2 cellular contexts compared by ENCODE assay signal in the genomic region with DNA sequence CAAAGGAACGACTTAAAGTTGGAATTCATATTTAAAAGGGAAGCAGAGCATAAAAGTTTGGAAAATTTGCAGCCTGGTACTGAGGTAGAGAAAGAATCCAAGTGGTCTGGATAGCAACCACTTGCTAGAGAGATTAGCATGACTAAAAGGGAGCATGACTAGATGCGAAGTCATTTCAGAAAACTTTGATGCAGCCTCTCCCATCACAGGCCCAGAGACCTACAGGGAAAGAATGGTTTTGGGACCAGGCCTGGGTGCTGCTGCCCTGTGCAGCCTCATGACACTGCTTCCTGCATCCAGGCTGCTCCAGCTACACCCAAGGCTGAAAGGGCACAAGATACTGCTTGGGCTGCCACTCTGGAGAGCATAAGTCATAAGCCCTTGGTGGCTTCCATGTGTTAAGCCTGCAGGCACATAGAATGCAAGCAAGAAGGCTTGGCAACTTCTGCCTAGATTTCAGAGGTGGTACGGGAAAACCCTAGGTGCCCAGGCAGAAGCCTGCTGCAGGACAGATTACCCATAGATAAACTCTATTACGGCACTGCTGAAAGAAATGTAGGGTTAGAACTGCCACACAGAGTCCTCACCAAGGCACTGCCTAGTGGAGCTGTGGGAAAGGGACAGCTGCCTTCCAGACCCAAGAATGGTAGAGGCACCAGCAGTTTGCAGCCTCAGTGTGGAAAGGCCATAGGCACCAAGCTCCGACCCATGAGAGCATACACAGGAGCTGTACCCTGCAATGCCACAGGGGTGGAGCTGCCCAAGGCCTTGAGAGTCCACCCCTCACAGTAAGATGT.
TF ChIP-seq lines count a peak whose summit lies in the region.

No MANE protein-coding gene starts in this region.

TF ChIP-seq in HepG2, 621 proteins besides CTCF, POLR2A, EP300 and RAD21:
- no peak for TF ChIP-seq RARA (CRISPR knock-in tag; IDR thresholded peaks at IDR 0.05)
- no peak for TF ChIP-seq ZNF431 (CRISPR knock-in tag; IDR thresholded peaks at IDR 0.05; ENCODE audit: borderline replicate concordance, low read depth)
- TF ChIP-seq, protein P1, sequence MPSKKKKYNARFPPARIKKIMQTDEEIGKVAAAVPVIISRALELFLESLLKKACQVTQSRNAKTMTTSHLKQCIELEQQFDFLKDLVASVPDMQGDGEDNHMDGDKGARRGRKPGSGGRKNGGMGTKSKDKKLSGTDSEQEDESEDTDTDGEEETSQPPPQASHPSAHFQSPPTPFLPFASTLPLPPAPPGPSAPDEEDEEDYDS (CRISPR knock-in tag; IDR thresholded peaks at IDR 0.05): no peak
- TF ChIP-seq GPN1 (CRISPR knock-in tag; IDR thresholded peaks at IDR 0.05; ENCODE audit: borderline replicate concordance): no peak
- TF ChIP-seq ZSCAN9 (CRISPR knock-in tag; IDR thresholded peaks at IDR 0.05; ENCODE audit: borderline replicate concordance): no peak
- TF ChIP-seq SOX6 (IDR thresholded peaks at IDR 0.05): no peak
- TF ChIP-seq SOX6 (CRISPR knock-in tag; IDR thresholded peaks at IDR 0.05): no peak
- no peak for TF ChIP-seq ZNF768 (CRISPR knock-in tag; IDR thresholded peaks at IDR 0.05)
- TF ChIP-seq SRF (IDR thresholded peaks at IDR 0.05; ENCODE audit: low read depth, low read length): no peak
- no peak for TF ChIP-seq ZNF557 (CRISPR knock-in tag; IDR thresholded peaks at IDR 0.05)
- TF ChIP-seq ZNF207 (IDR thresholded peaks at IDR 0.05; ENCODE audit: borderline replicate concordance): no peak
- no peak for TF ChIP-seq PITX1 (CRISPR knock-in tag; IDR thresholded peaks at IDR 0.05)
- no peak for TF ChIP-seq PHF8 (CRISPR knock-in tag; IDR thresholded peaks at IDR 0.05)
- no peak for TF ChIP-seq CHCHD3 (CRISPR knock-in tag; IDR thresholded peaks at IDR 0.05)
- TF ChIP-seq ZFY (CRISPR knock-in tag; IDR thresholded peaks at IDR 0.05): no peak
- no peak for TF ChIP-seq SRSF9 (IDR thresholded peaks at IDR 0.05; ENCODE audit: borderline replicate concordance, insufficient read depth, low read depth, low read length, poor library complexity, severe bottlenecking)
- no peak for TF ChIP-seq MEIS2 (CRISPR knock-in tag; IDR thresholded peaks at IDR 0.05)
- no peak for TF ChIP-seq ZNF362 (CRISPR knock-in tag; IDR thresholded peaks at IDR 0.05; ENCODE audit: borderline replicate concordance)
- TF ChIP-seq SIX4 (CRISPR knock-in tag; IDR thresholded peaks at IDR 0.05): no peak

TF ChIP-seq in H1, 55 proteins besides CTCF, POLR2A, EP300 and RAD21:
- TF ChIP-seq SAP30 (IDR thresholded peaks at IDR 0.05; ENCODE audit: insufficient read depth, insufficient replicate concordance, low read length): no peak
- no peak for TF ChIP-seq TBP (IDR thresholded peaks at IDR 0.05; ENCODE audit: low read depth, low read length)
- no peak for TF ChIP-seq SIX5 (IDR thresholded peaks at IDR 0.05; ENCODE audit: low read depth, low read length)
- no peak for TF ChIP-seq RNF2 (IDR thresholded peaks at IDR 0.05; ENCODE audit: borderline replicate concordance, low read depth, low read length, missing control alignments, poor library complexity, severe bottlenecking)
- no peak for TF ChIP-seq SIRT6 (IDR thresholded peaks at IDR 0.05; ENCODE audit: low read length)
- TF ChIP-seq RFX5 (IDR thresholded peaks at IDR 0.05; ENCODE audit: borderline replicate concordance, low read depth, low read length): no peak
- no peak for TF ChIP-seq MAX (IDR thresholded peaks at IDR 0.05)
- no peak for TF ChIP-seq SP1 (IDR thresholded peaks at IDR 0.05; ENCODE audit: low read depth, low read length)
- TF ChIP-seq SIN3A (conservative IDR thresholded peaks at IDR 0.05 in 1 of 2, IDR thresholded peaks at IDR 0.05 in 1 of 2; ENCODE audit: low read depth in 1 of 2, low read length in 2 of 2): no peak
- TF ChIP-seq CHD1 (IDR thresholded peaks at IDR 0.05; ENCODE audit: low read depth, low read length): no peak
- no peak for TF ChIP-seq FOSL1 (IDR thresholded peaks at IDR 0.05; ENCODE audit: insufficient read depth, low read depth, low read length)
- no peak for TF ChIP-seq CTBP2 (IDR thresholded peaks at IDR 0.05; ENCODE audit: borderline replicate concordance, insufficient read depth, insufficient read length, low read length)
- TF ChIP-seq KDM4A (IDR thresholded peaks at IDR 0.05; ENCODE audit: low read depth, low read length, severe bottlenecking): no peak
- TF ChIP-seq CHD7 (IDR thresholded peaks at IDR 0.05; ENCODE audit: insufficient replicate concordance, low read length): no peak
- TF ChIP-seq ZNF274 (IDR thresholded peaks at IDR 0.05; ENCODE audit: borderline replicate concordance, extremely low read depth, low read length): no peak
- TF ChIP-seq POLR2AphosphoS5 (IDR thresholded peaks at IDR 0.05; ENCODE audit: low read depth, low read length): no peak
